Comparison of ENCODE assay signal across 8 cellular contexts in genomic region chr2:11446733-11447248, GRCh38. TPM values are rescaled to one million over a fixed set of nuclear protein-coding genes. Genes with fewer than 3 reads are reported as not detected.
A peak's percentile ranks its signal among the peaks of the same experiment; 100 is the strongest.
DNase-seq lines count a peak whose midpoint lies in the region; ATAC-seq and TF ChIP-seq lines count a peak whose summit lies in the region.

No MANE protein-coding gene starts in this region.

- H3K27me3 Mint-ChIP-seq in activated T-helper 2 cell treated with anti-CD3 and anti-CD28 coated beads, Interferon-gamma antibody, Interleukin-2, Interleukin-4, amounts not matched to agents 10 μg/mL and 5 μg/mL and 100 μg/mL, durations not matched to agents 14 hours and 24 hours and 36 hours (ENCODE audit: low read depth), result no peaks in the 10 kb centered on the region
- no peaks in the 10 kb centered on the region for H3K27me3 Mint-ChIP-seq in osteocyte (ENCODE audit: unreplicated experiment)

- H3K27me3 ChIP-seq in NT2/D1 (ENCODE audit: insufficient read depth, insufficient read length), result no peaks in the 10 kb centered on the region
- no peaks in the 10 kb centered on the region for H3K27me3 ChIP-seq in gastroesophageal sphincter

- CTCF ChIA-PET in HEK293 (lab: Yijun Ruan, JAX), result interaction anchor here (0.5 to 2.6 kb wide), 29 partner anchors 9 to 614 kb away, joined by 3 to 32 read pairs (median 4); a partner anchor contains a TSS

- H3K4me1 Mint-ChIP-seq in activated T-helper 2 cell treated with anti-CD3 and anti-CD28 coated beads, Interferon-gamma antibody, Interleukin-2, Interleukin-4, amounts not matched to agents 10 μg/mL and 5 μg/mL and 100 μg/mL, durations not matched to agents 14 hours and 24 hours and 36 hours (ENCODE audit: low read depth), result no peaks in the 10 kb centered on the region
- no peaks in the 10 kb centered on the region for H3K4me1 Mint-ChIP-seq in osteocyte (ENCODE audit: unreplicated experiment)

- H3K27ac ChIP-seq in HEK293 (ENCODE audit: extremely low read depth, low read depth, low read length), result no peak overlapping the region
- H3K27ac ChIP-seq in gastroesophageal sphincter, result peak overlapping the region; percentile 8 to 36 (median 31)

- peaks cover 61% of the 10 kb centered on the region for H3K36me3 Mint-ChIP-seq in activated T-helper 2 cell treated with anti-CD3 and anti-CD28 coated beads, Interferon-gamma antibody, Interleukin-2, Interleukin-4, amounts not matched to agents 10 μg/mL and 5 μg/mL and 100 μg/mL, durations not matched to agents 14 hours and 24 hours and 36 hours (ENCODE audit: low read depth)
- peaks cover 54% of the 10 kb centered on the region for H3K36me3 Mint-ChIP-seq in osteocyte (ENCODE audit: unreplicated experiment)

- H3K4me3 ChIP-seq in HEK293 (ENCODE audit: low read depth, low read length), result no peak overlapping the region
- no peak overlapping the region for H3K4me3 ChIP-seq in NT2/D1 (ENCODE audit: insufficient read length, low read depth)
- no peak overlapping the region for H3K4me3 ChIP-seq in gastroesophageal sphincter

- H3K9ac ChIP-seq in NT2/D1 (ENCODE audit: insufficient read length, low read depth), result no peak overlapping the region

- intact Hi-C loops in activated T-helper 2 cell treated with anti-CD3 and anti-CD28 coated beads, Interferon-gamma antibody, Interleukin-2, Interleukin-4, amounts not matched to agents 10 μg/mL and 5 μg/mL and 100 μg/mL, durations not matched to agents 14 hours and 24 hours and 36 hours (cut with micrococcal nuclease), result loop anchor here (1.0 to 5.0 kb wide), 2 partner anchors 209 to 314 kb away; no protein-coding TSS in a partner anchor

- no peak for TF ChIP-seq POLR2A in gastroesophageal sphincter (IDR thresholded peaks at IDR 0.05)

- no peak overlapping the region for H3K27ac Mint-ChIP-seq in activated T-helper 2 cell treated with anti-CD3 and anti-CD28 coated beads, Interferon-gamma antibody, Interleukin-2, Interleukin-4, amounts not matched to agents 10 μg/mL and 5 μg/mL and 100 μg/mL, durations not matched to agents 14 hours and 24 hours and 36 hours
- H3K27ac Mint-ChIP-seq in osteocyte (ENCODE audit: unreplicated experiment), result no peak overlapping the region

- peaks cover 18% of the 10 kb centered on the region for H3K9me3 Mint-ChIP-seq in activated T-helper 2 cell treated with anti-CD3 and anti-CD28 coated beads, Interferon-gamma antibody, Interleukin-2, Interleukin-4, amounts not matched to agents 10 μg/mL and 5 μg/mL and 100 μg/mL, durations not matched to agents 14 hours and 24 hours and 36 hours
- no peaks in the 10 kb centered on the region for H3K9me3 Mint-ChIP-seq in osteocyte (ENCODE audit: unreplicated experiment)

- no peak for TF ChIP-seq EP300 in gastroesophageal sphincter (IDR thresholded peaks at IDR 0.05)

- TF ChIP-seq CTCF in HEK293 (tag by site-specific recombination; IDR thresholded peaks at IDR 0.05) (peak; percentile 57), gastroesophageal sphincter (IDR thresholded peaks at IDR 0.05) (peak; percentile 71 to 86 (median 80)), osteocyte (IDR thresholded peaks at IDR 0.05) (peak; percentile 87)

- POLR2A ChIA-PET in HEK293 (lab: Yijun Ruan, JAX), result interaction anchor here (0.9 kb wide), 1 partner anchor 314 kb away, joined by 3 read pairs; no protein-coding TSS in a partner anchor

- WGBS in gastroesophageal sphincter (ENCODE audit: low coverage in 1 of 2), 2 donors, result 0 to 18% methylated on average over 2 to 7 of the region's 14 CpGs

- H3K9me3 ChIP-seq in HEK293 (ENCODE audit: control insufficient read depth, insufficient read depth, low read depth, low read length) (no peaks in the 10 kb centered on the region), NT2/D1 (ENCODE audit: insufficient read depth, low read length) (peaks cover 23% of the 10 kb centered on the region; the same call in 1 of the 2 replicates), gastroesophageal sphincter (no peaks in the 10 kb centered on the region)

- H3K36me3 ChIP-seq in HEK293 (ENCODE audit: control insufficient read depth in 2 of 2, insufficient read depth in 1 of 2, low read length in 2 of 2) (peaks cover 22 to 89% of the 10 kb centered on the region in 2 experiments), NT2/D1 (ENCODE audit: insufficient read depth, insufficient read length, low read length) (peaks cover 61% of the 10 kb centered on the region), gastroesophageal sphincter (peaks cover 0 to 92% of the 10 kb centered on the region in 2 donors)

- H3K4me3 Mint-ChIP-seq in activated T-helper 2 cell treated with anti-CD3 and anti-CD28 coated beads, Interferon-gamma antibody, Interleukin-2, Interleukin-4, amounts not matched to agents 10 μg/mL and 5 μg/mL and 100 μg/mL, durations not matched to agents 14 hours and 24 hours and 36 hours (ENCODE audit: low read depth), result no peak overlapping the region
- no peak overlapping the region for H3K4me3 Mint-ChIP-seq in osteocyte (ENCODE audit: unreplicated experiment)

- H3K4me1 ChIP-seq in HEK293 (ENCODE audit: control insufficient read depth, insufficient read depth, low read length) (no peaks in the 10 kb centered on the region), NT2/D1 (ENCODE audit: insufficient read depth, insufficient read length) (no peaks in the 10 kb centered on the region), gastroesophageal sphincter (peaks cover 0 to 5% (median 0%) of the 10 kb centered on the region in 3 donors)

- peak; percentile 50 for DNase-seq in COLO829 (ENCODE audit: low spot score)
- DNase-seq in NT2/D1 (ENCODE audit: low read depth, low spot score), result peak; percentile 71
- DNase-seq in activated T-helper 2 cell treated with anti-CD3 and anti-CD28 coated beads, Interferon-gamma antibody, Interleukin-2, Interleukin-4, amounts not matched to agents 10 μg/mL and 5 μg/mL and 100 μg/mL, durations not matched to agents 14 hours and 24 hours and 36 hours (ENCODE audit: low spot score), result peak; percentile 12
- peak; percentile 86 for DNase-seq in osteocyte (ENCODE audit: extremely low spot score, unreplicated experiment)
- no peak for DNase-seq in NCI-H446 treated with DMSO at 0.1 percent for 48 hours (lab: John Stamatoyannopoulos, UW)

- ATAC-seq in gastroesophageal sphincter, result peak; percentile 77
- no peak for ATAC-seq in GM21576 (IDR thresholded peaks at IDR 0.05; ENCODE audit: unreplicated experiment)

TF ChIP-seq in HEK293, 187 proteins besides CTCF, POLR2A, EP300 and RAD21:
- peak; percentile 23 for TF ChIP-seq ZNF654 (tag by site-specific recombination; IDR thresholded peaks at IDR 0.05; ENCODE audit: low read depth)
- TF ChIP-seq ZNF2 (tag by site-specific recombination; IDR thresholded peaks at IDR 0.05), result 0 out of 2 replicates have a peak, but pooled peaks have one; percentile 38
- no peak for TF ChIP-seq ZNF529 (tag by site-specific recombination; IDR thresholded peaks at IDR 0.05; ENCODE audit: insufficient replicate concordance)
TF ChIP-seq in HEK293: peak in this region for 2.

RNA-seq across cellular contexts. Expression of gene E2F6, which starts 19.2 kb away (rescaled TPM):
- 16.8 and 18.2 TPM in 2 replicates for total RNA-seq in activated T-helper 2 cell treated with anti-CD3 and anti-CD28 coated beads, Interferon-gamma antibody, Interleukin-2, Interleukin-4, amounts not matched to agents 10 μg/mL and 5 μg/mL and 100 μg/mL, durations not matched to agents 14 hours and 24 hours and 36 hours
- total RNA-seq in gastroesophageal sphincter, result 10 to 100 TPM; 15.6 to 20.1 (median 19.6) TPM
- 14.8 and 16.9 TPM in 2 replicates for total RNA-seq in osteocyte
